Comparison of ENCODE assay signal across 11 cellular contexts in the genomic region with DNA sequence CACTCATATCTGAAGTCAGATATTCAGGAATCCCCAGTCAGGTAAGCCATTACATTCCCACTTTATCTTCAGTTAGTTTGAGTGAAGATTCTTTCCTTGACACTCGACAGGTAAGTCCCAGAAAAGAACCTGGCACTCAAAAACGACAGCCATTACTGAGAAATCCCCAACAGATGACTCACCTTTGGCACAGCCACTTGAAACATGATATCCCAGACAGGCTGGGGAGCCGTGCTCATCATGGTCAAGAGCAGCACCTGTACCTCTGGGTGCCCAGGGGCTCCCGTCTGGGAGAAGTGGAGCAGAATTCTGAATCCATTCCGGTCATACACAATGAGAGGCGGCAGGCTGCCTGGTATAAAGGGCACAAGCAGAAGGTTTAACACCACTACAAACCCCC. TPM values are rescaled to one million over a fixed set of nuclear protein-coding genes. Genes with fewer than 3 reads are reported as not detected.
DNase-seq lines count a peak whose midpoint lies in the region; ATAC-seq, FAIRE-seq and TF ChIP-seq lines count a peak whose summit lies in the region.
"Had no signal": no experiment of that assay in that cellular context is flagged by ENCODE, and none has a peak within 500 bp of the region (broad histone marks: within the 10 kb centered on the region; RNA-seq: fewer than 3 reads in every experiment).

No MANE protein-coding gene starts in this region.

- H3K4me1 ChIP-seq in thyroid gland (peaks cover 0 to 13% of the 10 kb centered on the region in 2 donors), small intestine (ENCODE audit: control insufficient read depth in 2 of 2, insufficient read depth in 1 of 2, low read depth in 1 of 2, low read length in 1 of 2) (no peaks in the 10 kb centered on the region)

- FAIRE-seq in small intestine (lab: Jason Lieb, UNC) = no peak

- peak overlapping the region; percentile 17 to 38 for H3K27ac Mint-ChIP-seq in activated naive CD4-positive, alpha-beta T cell treated with anti-CD3 and anti-CD28 coated beads, Interleukin-2, amount 50 U/mL, for 72 hours

- H3K9me3 Mint-ChIP-seq in activated naive CD4-positive, alpha-beta T cell treated with anti-CD3 and anti-CD28 coated beads, Interleukin-2, amount 50 U/mL, for 72 hours = no peaks in the 10 kb centered on the region

- TF ChIP-seq POLR2A in thyroid gland (IDR thresholded peaks at IDR 0.05) = no peak

- H3K36me3 Mint-ChIP-seq in activated naive CD4-positive, alpha-beta T cell treated with anti-CD3 and anti-CD28 coated beads, Interleukin-2, amount 50 U/mL, for 72 hours = peaks cover 0 to 6% of the 10 kb centered on the region in 2 donors

- whole genome bisulfite sequencing in thyroid gland, 2 donors = 35 to 52% methylated on average over 2 to 6 of the region's 6 CpGs
- WGBS in small intestine, 3 donors = 65 to 78% (median 77%) methylated on average over 6 of the region's 6 CpGs

- H3K4me3 ChIP-seq in thyroid gland (replicated peaks in 1 of 3) (no peak overlapping the region), small intestine (ENCODE audit: low read depth in 1 of 2, low read length in 2 of 2) (no peak overlapping the region)

- no peak for TF ChIP-seq CTCF in thyroid gland (IDR thresholded peaks at IDR 0.05)

- H3K27me3 ChIP-seq in thyroid gland = no peaks in the 10 kb centered on the region
- H3K27me3 ChIP-seq in small intestine (ENCODE audit: control insufficient read depth in 2 of 2, insufficient read depth in 2 of 2, low read length in 2 of 2) = no peaks in the 10 kb centered on the region

- peaks cover 46 to 78% of the 10 kb centered on the region in 2 donors for H3K36me3 ChIP-seq in thyroid gland
- peaks cover 0 to 13% of the 10 kb centered on the region in 2 donors for H3K36me3 ChIP-seq in small intestine (ENCODE audit: control insufficient read depth in 2 of 2, insufficient read depth in 2 of 2, low read length in 2 of 2)

- intact Hi-C loops in thyroid gland (cut with DNase I) = no loop called here

- H3K27ac ChIP-seq in epithelial cell of prostate (no peak overlapping the region), thyroid gland (peak overlapping the region; percentile 21 to 67 (median 58)), small intestine (ENCODE audit: low read depth in 1 of 2, low read length in 1 of 2) (no peak overlapping the region)

- DNase-seq in activated naive CD4-positive, alpha-beta T cell treated with anti-CD3 and anti-CD28 coated beads, Interleukin-2, amount 50 U/mL, for 72 hours (ENCODE audit: low spot score in 2 of 2) = no peak
- DNase-seq in activated naive CD4-positive, alpha-beta T cell (lab: John Stamatoyannopoulos, UW) = no peak
- DNase-seq in NCI-H345 treated with DMSO at 0.1 percent for 48 hours (lab: John Stamatoyannopoulos, UW; ENCODE audit: unreplicated experiment) (peak; percentile 12), epithelial cell of prostate (ENCODE audit: low read depth, low spot score) (peak; percentile 40), thyroid gland (peak; percentile 77 to 83), NCI-H146 treated with DMSO at 0.1 percent for 48 hours (lab: John Stamatoyannopoulos, UW; ENCODE audit: unreplicated experiment) (no peak), small intestine (no peak), NCI-H2081 treated with DMSO at 0.1 percent for 48 hours (lab: John Stamatoyannopoulos, UW) (no peak)
- DNase-seq: head of caudate nucleus; Karpas-422; stimulated activated CD4-positive, alpha-beta T cell treated with anti-CD3 and anti-CD28 coated beads, Interleukin-15, amount 100 ng/mL, for 24 hours had no signal

- ATAC-seq in activated naive CD4-positive, alpha-beta T cell treated with anti-CD3 and anti-CD28 coated beads, Interleukin-2, amount 50 U/mL, for 72 hours = peak in 1 of 2 donors; percentile 43

- H3K9me3 ChIP-seq in thyroid gland = no peaks in the 10 kb centered on the region
- no peaks in the 10 kb centered on the region for H3K9me3 ChIP-seq in small intestine (ENCODE audit: control insufficient read depth, low read depth)

RNA-seq across cellular contexts. Expression of gene COG7, which starts 16.8 kb away (rescaled TPM):
- total RNA-seq in activated naive CD4-positive, alpha-beta T cell treated with anti-CD3 and anti-CD28 coated beads, Interleukin-2, amount 50 U/mL, for 72 hours = 10 to 100 TPM; 24.4 to 30.1 TPM
- total RNA-seq in thyroid gland = 10 to 100 TPM; 27.5 to 35.1 (median 30.8) TPM
- 10 to 100 TPM; 15.7 to 18.1 (median 16.5) TPM for polyA plus RNA-seq in small intestine

RNA-seq across cellular contexts. Expression of gene GGA2, which starts 40.5 kb away (rescaled TPM):
- total RNA-seq in activated naive CD4-positive, alpha-beta T cell treated with anti-CD3 and anti-CD28 coated beads, Interleukin-2, amount 50 U/mL, for 72 hours = 100 to 1,000 TPM in 1 of 2 donors, 10 to 100 TPM in 1; 83.4 to 120 TPM
- 100 to 1,000 TPM; 103 to 190 (median 159) TPM for total RNA-seq in thyroid gland
- polyA plus RNA-seq in small intestine = 10 to 100 TPM in 1 of 3 donors, 1 to 10 TPM in 2; 9.2 to 12.5 (median 9.7) TPM

Comparison
In these comparisons a context has a peak if more than half of its experiments do, and no peak if none do; other contexts are left out.
1. DNase-seq: peak in NCI-H345 treated with DMSO at 0.1 percent for 48 hours (single experiment), epithelial cell of prostate (single experiment) and thyroid gland (2 of 2); none in activated naive CD4-positive, alpha-beta T cell treated with anti-CD3 and anti-CD28 coated beads, Interleukin-2, amount 50 U/mL, for 72 hours (0 of 2), activated naive CD4-positive, alpha-beta T cell (0 of 4), NCI-H146 treated with DMSO at 0.1 percent for 48 hours (single experiment), small intestine (single experiment) and NCI-H2081 treated with DMSO at 0.1 percent for 48 hours (single experiment).
2. H3K27ac ChIP-seq: peak in thyroid gland (3 of 3); none in epithelial cell of prostate (single experiment) and small intestine (0 of 2).